Comparison of ENCODE assay signal across 10 cellular contexts in the genomic region with DNA sequence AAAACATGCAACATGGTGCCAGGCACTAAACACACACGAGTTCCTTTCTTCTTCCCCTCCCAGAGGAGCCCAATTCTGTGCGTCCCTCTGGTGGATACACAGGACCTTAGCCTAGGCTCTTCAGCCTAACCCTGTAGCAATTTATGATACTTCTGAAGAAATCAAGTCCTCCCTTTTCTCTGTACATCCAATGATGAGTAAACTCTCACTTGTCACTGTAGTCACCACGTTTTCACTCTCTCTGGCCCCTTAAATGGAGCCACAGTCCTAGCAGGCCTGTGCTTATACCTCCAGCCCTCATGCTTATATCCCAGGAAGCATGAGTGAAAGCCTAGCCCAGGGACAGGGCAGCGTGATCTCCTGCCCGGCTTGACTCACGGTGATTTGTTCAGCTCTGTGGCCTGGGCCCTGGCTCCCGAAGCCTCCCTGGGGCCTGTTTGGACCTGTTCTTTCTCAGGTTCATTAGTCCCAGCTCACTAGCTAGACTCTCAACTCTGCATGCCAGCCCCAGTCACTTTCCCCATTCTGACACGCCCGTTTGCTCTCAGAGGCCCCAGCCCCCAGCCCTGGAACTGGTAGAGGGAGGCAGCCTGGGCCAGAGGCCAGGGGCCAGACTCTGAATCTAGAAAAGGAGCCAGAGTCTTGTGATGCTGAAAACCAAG. TPM values are rescaled to one million over a fixed set of nuclear protein-coding genes. Genes with fewer than 3 reads are reported as not detected.
DNase-seq lines count a peak whose midpoint lies in the region; ATAC-seq, FAIRE-seq and TF ChIP-seq lines count a peak whose summit lies in the region.
"Had no signal": no experiment of that assay in that cellular context is flagged by ENCODE, and none has a peak within 500 bp of the region (broad histone marks: within the 10 kb centered on the region; RNA-seq: fewer than 3 reads in every experiment).

No MANE protein-coding gene starts in this region.

- no peak overlapping the region for H3K4me3 Mint-ChIP-seq in activated naive CD4-positive, alpha-beta T cell treated with anti-CD3 and anti-CD28 coated beads, Interleukin-2, amount 10 ng/mL, durations not matched to agents 7 days and 5 days
- no peak overlapping the region for H3K4me3 Mint-ChIP-seq in glutamatergic neuron (ENCODE audit: unreplicated experiment)

- CTCF ChIA-PET in activated naive CD4-positive, alpha-beta T cell treated with anti-CD3 and anti-CD28 coated beads, Interleukin-2, amount 10 ng/mL, durations not matched to agents 7 days and 5 days (lab: Charles Lee), result no interaction called here
- CTCF ChIA-PET in A673 (lab: Charles Lee), result no interaction called here

- no peaks in the 10 kb centered on the region for H3K36me3 Mint-ChIP-seq in activated naive CD4-positive, alpha-beta T cell treated with anti-CD3 and anti-CD28 coated beads, Interleukin-2, amount 50 U/mL, for 72 hours
- H3K36me3 Mint-ChIP-seq in activated naive CD4-positive, alpha-beta T cell treated with anti-CD3 and anti-CD28 coated beads, Interleukin-2, amount 10 ng/mL, durations not matched to agents 7 days and 5 days, result peaks cover 2% of the 10 kb centered on the region
- H3K36me3 Mint-ChIP-seq in glutamatergic neuron (ENCODE audit: unreplicated experiment), result no peaks in the 10 kb centered on the region

- no peak for DNase-seq in activated naive CD4-positive, alpha-beta T cell treated with anti-CD3 and anti-CD28 coated beads, Interleukin-2, amount 50 U/mL, for 72 hours (ENCODE audit: low spot score in 2 of 2)
- no peak for DNase-seq in activated naive CD4-positive, alpha-beta T cell treated with anti-CD3 and anti-CD28 coated beads, Interleukin-2, amount 10 ng/mL, durations not matched to agents 7 days and 5 days
- DNase-seq in bronchial epithelial cell (ENCODE audit: low read depth) (peak; percentile 99), mucosa of descending colon (no peak), urothelium cell line (ENCODE audit: low spot score) (peak; percentile 53), glutamatergic neuron (no peak), A673 (ENCODE audit: low spot score) (no peak)
- DNase-seq: activated gamma-delta T cell treated with Interleukin-2 at 50 U/mL for 16 hours, MM.1S had no signal

- H3K27ac ChIP-seq in A673 (ENCODE audit: low read depth, low read length, poor library complexity, severe bottlenecking), result no peak overlapping the region

- no TSS peak for BruUV-seq in A673 (replicated peaks; lab: Mats Ljungman, UMichigan)

- peak; percentile 99 for FAIRE-seq in bronchial epithelial cell (lab: Jason Lieb, UNC)
- peak; percentile 91 for FAIRE-seq in urothelium cell line (lab: Jason Lieb, UNC)

- ATAC-seq in activated naive CD4-positive, alpha-beta T cell treated with anti-CD3 and anti-CD28 coated beads, Interleukin-2, amount 50 U/mL, for 72 hours, result peak; percentile 22 to 44
- ATAC-seq in mucosa of descending colon, result peak; percentile 6
- ATAC-seq in GM21526 (IDR thresholded peaks at IDR 0.05; ENCODE audit: low FRiP score, unreplicated experiment), result no peak

- peaks cover 26% of the 10 kb centered on the region for H3K27me3 Mint-ChIP-seq in activated naive CD4-positive, alpha-beta T cell treated with anti-CD3 and anti-CD28 coated beads, Interleukin-2, amount 10 ng/mL, durations not matched to agents 7 days and 5 days
- peaks cover 6% of the 10 kb centered on the region for H3K27me3 Mint-ChIP-seq in glutamatergic neuron (ENCODE audit: unreplicated experiment)

- peaks cover 30% of the 10 kb centered on the region for H3K4me1 ChIP-seq in mucosa of descending colon (ENCODE audit: low read depth)
- H3K4me1 ChIP-seq in A673 (ENCODE audit: insufficient read depth, low read length, poor library complexity, severe bottlenecking), result no peaks in the 10 kb centered on the region

- H3K36me3 ChIP-seq in bronchial epithelial cell (ENCODE audit: control insufficient read depth, insufficient read depth, low read length), result no peaks in the 10 kb centered on the region
- no peaks in the 10 kb centered on the region for H3K36me3 ChIP-seq in mucosa of descending colon (ENCODE audit: low read depth)
- H3K36me3 ChIP-seq in A673 (ENCODE audit: insufficient read depth, low read length, poor library complexity, severe bottlenecking), result no peaks in the 10 kb centered on the region

- POLR2A ChIA-PET in A673 (lab: Charles Lee; ENCODE audit: low non-redundant PET), result no interaction called here

- no peaks in the 10 kb centered on the region for H3K9me3 Mint-ChIP-seq in activated naive CD4-positive, alpha-beta T cell treated with anti-CD3 and anti-CD28 coated beads, Interleukin-2, amount 50 U/mL, for 72 hours
- H3K9me3 Mint-ChIP-seq in activated naive CD4-positive, alpha-beta T cell treated with anti-CD3 and anti-CD28 coated beads, Interleukin-2, amount 10 ng/mL, durations not matched to agents 7 days and 5 days, result peaks cover 2% of the 10 kb centered on the region
- peaks cover 5% of the 10 kb centered on the region for H3K9me3 Mint-ChIP-seq in glutamatergic neuron (ENCODE audit: unreplicated experiment)

- H3K27ac Mint-ChIP-seq in activated naive CD4-positive, alpha-beta T cell treated with anti-CD3 and anti-CD28 coated beads, Interleukin-2, amount 50 U/mL, for 72 hours, result peak overlapping the region; percentile 3 to 14
- no peak overlapping the region for H3K27ac Mint-ChIP-seq in activated naive CD4-positive, alpha-beta T cell treated with anti-CD3 and anti-CD28 coated beads, Interleukin-2, amount 10 ng/mL, durations not matched to agents 7 days and 5 days
- no peak overlapping the region for H3K27ac Mint-ChIP-seq in glutamatergic neuron (ENCODE audit: unreplicated experiment)

- H3K4me3 ChIP-seq in bronchial epithelial cell (ENCODE audit: low read depth, low read length), result no peak overlapping the region
- H3K4me3 ChIP-seq in mucosa of descending colon, result no peak overlapping the region
- H3K4me3 ChIP-seq in A673 (ENCODE audit: low read depth, low read length, poor library complexity, severe bottlenecking), result no peak overlapping the region

- H3K27me3 ChIP-seq in bronchial epithelial cell (ENCODE audit: control insufficient read depth, insufficient read depth, low read length), result no peaks in the 10 kb centered on the region
- H3K27me3 ChIP-seq in A673 (replicated peaks; ENCODE audit: insufficient read depth, low read depth, low read length, poor library complexity), result no peaks in the 10 kb centered on the region

- peaks cover 22% of the 10 kb centered on the region for H3K4me1 Mint-ChIP-seq in activated naive CD4-positive, alpha-beta T cell treated with anti-CD3 and anti-CD28 coated beads, Interleukin-2, amount 10 ng/mL, durations not matched to agents 7 days and 5 days
- no peaks in the 10 kb centered on the region for H3K4me1 Mint-ChIP-seq in glutamatergic neuron (ENCODE audit: low read depth, unreplicated experiment)

- intact Hi-C loops in mucosa of descending colon (cut with DNase I, micrococcal nuclease) (no loop called here), A673 (cut with micrococcal nuclease; ENCODE audit: unreplicated experiment) (no loop called here)

- H3K9me3 ChIP-seq in mucosa of descending colon, result no peaks in the 10 kb centered on the region
- H3K9me3 ChIP-seq in A673 (ENCODE audit: low read depth, low read length, poor library complexity, severe bottlenecking), result no peaks in the 10 kb centered on the region

- TF ChIP-seq CTCF in bronchial epithelial cell (IDR thresholded peaks at IDR 0.05; ENCODE audit: insufficient read depth, low read length, severe bottlenecking) (peak; percentile 19), mucosa of descending colon (IDR thresholded peaks at IDR 0.05) (no peak), glutamatergic neuron (IDR thresholded peaks at IDR 0.05; ENCODE audit: partially characterized antibody, unreplicated experiment) (no peak), A673 (conservative IDR thresholded peaks at IDR 0.05; ENCODE audit: low read depth, low read length) (no peak)

RNA-seq across cellular contexts. Expression of gene PLEKHG3, which starts 24.1 kb away (rescaled TPM):
- total RNA-seq in activated naive CD4-positive, alpha-beta T cell treated with anti-CD3 and anti-CD28 coated beads, Interleukin-2, amount 50 U/mL, for 72 hours, result 1 to 10 TPM in 1 of 2 donors, under 1 TPM in 1; 0.66 to 1.1 TPM
- total RNA-seq in bronchial epithelial cell, result 32.4 and 35.8 TPM in 2 replicates
- 10 to 100 TPM; 72.0 to 96.6 (median 91.4) TPM for total RNA-seq in mucosa of descending colon
- total RNA-seq in glutamatergic neuron (ENCODE audit: unreplicated experiment), result 10.1 TPM
- total RNA-seq in A673 (2021), result 29.6 and 39.4 TPM in 2 replicates

Comparison
In these comparisons a context has a peak if more than half of its experiments do, and no peak if none do; other contexts are left out.
1. H3K27ac Mint-ChIP-seq: peak in activated naive CD4-positive, alpha-beta T cell treated with anti-CD3 and anti-CD28 coated beads, Interleukin-2, amount 50 U/mL, for 72 hours (2 of 2); none in activated naive CD4-positive, alpha-beta T cell treated with anti-CD3 and anti-CD28 coated beads, Interleukin-2, amount 10 ng/mL, durations not matched to agents 7 days and 5 days (single experiment) and glutamatergic neuron (single experiment).
2. DNase-seq: peak in bronchial epithelial cell (single experiment) and urothelium cell line (single experiment); none in activated naive CD4-positive, alpha-beta T cell treated with anti-CD3 and anti-CD28 coated beads, Interleukin-2, amount 50 U/mL, for 72 hours (0 of 2), activated naive CD4-positive, alpha-beta T cell treated with anti-CD3 and anti-CD28 coated beads, Interleukin-2, amount 10 ng/mL, durations not matched to agents 7 days and 5 days (single experiment), mucosa of descending colon (0 of 3), glutamatergic neuron (single experiment) and A673 (single experiment).